22 cellular contexts compared by ENCODE assay signal in genomic region chr6:31977816-31978431, GRCh38. TPM values are rescaled to one million over a fixed set of nuclear protein-coding genes. Genes with fewer than 3 reads are reported as not detected.
DNase-seq lines count a peak whose midpoint lies in the region; ATAC-seq, FAIRE-seq and TF ChIP-seq lines count a peak whose summit lies in the region.
"Had no signal": no experiment of that assay in that cellular context is flagged by ENCODE, and none has a peak within 500 bp of the region (broad histone marks: within the 10 kb centered on the region; RNA-seq: fewer than 3 reads in every experiment).

No MANE protein-coding gene starts in this region.

- H3K27me3 ChIP-seq in HepG2 (ENCODE audit: control insufficient read depth in 1 of 2, insufficient read depth in 2 of 2, low read length in 2 of 2) (no peaks in the 10 kb centered on the region), sigmoid colon (no peaks in the 10 kb centered on the region)
- H3K27me3 ChIP-seq: BLaER1 had no signal

- TF ChIP-seq CTCF in HEK293 (tag by site-specific recombination; IDR thresholded peaks at IDR 0.05) = no peak
- TF ChIP-seq CTCF in HepG2 (CRISPR knock-in tag; IDR thresholded peaks at IDR 0.05) = no peak
- TF ChIP-seq CTCF in sigmoid colon (IDR thresholded peaks at IDR 0.05) = no peak

- in situ Hi-C loops in HepG2 (cut with HindIII; ENCODE audit: extremely low pct_ligation_motif_present, low pct_unique_long_range_greater_than_20kb) = no loop called here

- peaks cover 4% of the 10 kb centered on the region; the same call in 1 of the 2 replicates for H3K4me1 ChIP-seq in HEK293 (ENCODE audit: control insufficient read depth, insufficient read depth, low read length)
- peaks cover 19% of the 10 kb centered on the region for H3K4me1 ChIP-seq in HepG2 (ENCODE audit: insufficient read depth, low read length)
- peaks cover 0 to 13% (median 8%) of the 10 kb centered on the region in 4 donors for H3K4me1 ChIP-seq in sigmoid colon

- H4K20me1 ChIP-seq in HepG2 (ENCODE audit: insufficient read depth, low read length) = no peaks in the 10 kb centered on the region
- H4K20me1 ChIP-seq: BLaER1 had no signal

- CTCF ChIA-PET in HEK293 (lab: Yijun Ruan, JAX) = no interaction called here
- CTCF ChIA-PET in HepG2 (lab: Yijun Ruan, JAX; ENCODE audit: low intra/inter-chr PET ratio, low total read pairs) = no interaction called here

- peak; percentile 18 for DNase-seq in Right ventricle myocardium inferior (ENCODE audit: missing footprints)
- DNase-seq in left cardiac atrium = no peak
- no peak for DNase-seq in HepG2 (ENCODE audit: low spot score)
- peak; percentile 46 for DNase-seq in sigmoid colon
- DNase-seq in NCI-H2196 (lab: John Stamatoyannopoulos, UW; ENCODE audit: unreplicated experiment) = no peak
- DNase-seq: 8988T, AML-193, COR-L47, DMS153, DMS79 treated with DMSO at 0.1 percent for 48 hours, EL, GDM1 had no signal

- no peak overlapping the region for H3K4me3 ChIP-seq in HEK293 (ENCODE audit: low read depth, low read length)
- H3K4me3 ChIP-seq in HepG2 (replicated peaks in 1 of 3; ENCODE audit: insufficient read depth in 1 of 3, low read depth in 2 of 3, low read length in 3 of 3) = no peak overlapping the region
- H3K4me3 ChIP-seq in sigmoid colon = no peak overlapping the region
- H3K4me3 ChIP-seq: BLaER1 had no signal

- no peak overlapping the region for H3K9ac ChIP-seq in HepG2 (ENCODE audit: insufficient read depth, low read depth, low read length)
- H3K9ac ChIP-seq: BLaER1 had no signal

- H3K36me3 ChIP-seq in HEK293 (ENCODE audit: control insufficient read depth in 2 of 2, insufficient read depth in 1 of 2, low read length in 2 of 2) = peaks cover 0 to 19% of the 10 kb centered on the region in 2 experiments; a peak in 2 of 3 replicates
- H3K36me3 ChIP-seq in HepG2 (replicated peaks in 1 of 2; ENCODE audit: control insufficient read depth in 1 of 2, insufficient read depth in 2 of 2, low read length in 2 of 2) = peaks cover 0 to 7% of the 10 kb centered on the region in 2 experiments; a peak in 2 of 5 replicates
- H3K36me3 ChIP-seq in sigmoid colon = peaks cover 0 to 11% (median 9%) of the 10 kb centered on the region in 4 donors

- WGBS in HepG2 (ENCODE audit: low lambda C conversion rate) = 96% methylated on average over 12 of the region's 12 CpGs
- 95 to 96% methylated on average over 12 of the region's 12 CpGs for WGBS in sigmoid colon, 2 donors

- H2AFZ ChIP-seq in HepG2 (ENCODE audit: low read length) = no peak overlapping the region

- BruUV-seq in HepG2 (replicated peaks; lab: Mats Ljungman, UMichigan) = no TSS peak

- no peak overlapping the region for H3K27ac ChIP-seq in HEK293 (ENCODE audit: extremely low read depth, low read depth, low read length)
- H3K27ac ChIP-seq in HepG2 (ENCODE audit: extremely low read length, insufficient read depth, low read length) = no peak overlapping the region
- no peak overlapping the region for H3K27ac ChIP-seq in sigmoid colon
- H3K27ac ChIP-seq: BLaER1 had no signal

- intact Hi-C loops in Right ventricle myocardium inferior (cut with DNase I) = loop anchor here (10.0 kb wide), 1 partner anchor 997 kb away; no protein-coding TSS in a partner anchor
- intact Hi-C loops in left cardiac atrium (cut with DNase I) = no loop called here
- intact Hi-C loops in HepG2 (cut with micrococcal nuclease; ENCODE audit: unreplicated experiment) = no loop called here
- intact Hi-C loops in sigmoid colon (cut with DNase I) = loop anchor here (10.0 kb wide), 1 partner anchor 217 kb away; the partner anchor contains the start of genes GPSM3 and PBX2

- TF ChIP-seq RAD21 in HepG2 (CRISPR knock-in tag; IDR thresholded peaks at IDR 0.05) = no peak

- no peak for ATAC-seq in Right ventricle myocardium inferior
- no peak for ATAC-seq in left cardiac atrium
- no peak for ATAC-seq in HepG2
- no peak for ATAC-seq in HG03571 (IDR thresholded peaks at IDR 0.05; ENCODE audit: unreplicated experiment)
- ATAC-seq in GM21390 (IDR thresholded peaks at IDR 0.05; ENCODE audit: unreplicated experiment) = no peak
- ATAC-seq: HCT116 had no signal

- TF ChIP-seq POLR2A in HepG2 (IDR thresholded peaks at IDR 0.05; ENCODE audit: insufficient read depth in 1 of 2, low read depth in 2 of 2, low read length in 2 of 2) (no peak), sigmoid colon (IDR thresholded peaks at IDR 0.05) (no peak)

- no peak for FAIRE-seq in HepG2 (lab: Jason Lieb, UNC)
- FAIRE-seq: D721Med, GM12892, GM19239 had no signal

- TF ChIP-seq EP300 in HepG2 (IDR thresholded peaks at IDR 0.05; ENCODE audit: low read depth in 2 of 2, low read length in 2 of 2) (no peak), HepG2 (CRISPR knock-in tag; IDR thresholded peaks at IDR 0.05; ENCODE audit: borderline replicate concordance) (no peak), sigmoid colon (IDR thresholded peaks at IDR 0.05) (no peak)

- peaks cover 10% of the 10 kb centered on the region for H3K79me2 ChIP-seq in HepG2 (ENCODE audit: insufficient read depth, low read length)

- H3K9me3 ChIP-seq in HEK293 (ENCODE audit: control insufficient read depth, insufficient read depth, low read depth, low read length) (no peaks in the 10 kb centered on the region), HepG2 (ENCODE audit: low read length) (no peaks in the 10 kb centered on the region), sigmoid colon (no peaks in the 10 kb centered on the region)

- POLR2A ChIA-PET in HEK293 (lab: Yijun Ruan, JAX) = interaction anchor here (0.7 kb wide), 1 partner anchor 236 kb away, joined by 4 read pairs; no protein-coding TSS in a partner anchor
- POLR2A ChIA-PET in HepG2 (lab: Yijun Ruan, JAX) = interaction anchor here (0.6 kb wide), 1 partner anchor 28 kb away, joined by 4 read pairs; no protein-coding TSS in a partner anchor

- H3K4me2 ChIP-seq in HepG2 (ENCODE audit: low read depth, low read length) = no peak overlapping the region
- H3K4me2 ChIP-seq: BLaER1 had no signal

RNA-seq across cellular contexts. Expression of gene C4A, which starts 3.9 kb away (rescaled TPM):
- total RNA-seq in Right ventricle myocardium inferior (92.1 TPM), left cardiac atrium (100 to 1,000 TPM; 199 to 206 TPM), HepG2 (2016; rRNA removed; fragmentation: Illumina TruSeq; extraction: Trizol) (73.0 and 165 TPM in 2 replicates), sigmoid colon (100 to 1,000 TPM in 3 of 4 donors, 10 to 100 TPM in 1; 46.7 to 254 (median 179) TPM)
- total RNA-seq in HepG2 (2016; cell fraction: cytosol; rRNA removed; fragmentation: Illumina TruSeq; extraction: Trizol; ENCODE audit: low read depth) = 12.9 and 15.6 TPM in 2 replicates
- 48.4 and 166 TPM in 2 replicates for total RNA-seq in HepG2 (2016; cell fraction: insoluble cytoplasmic fraction; rRNA removed; fragmentation: Illumina TruSeq; extraction: Trizol)
- 23.4 and 27.0 TPM in 2 replicates for total RNA-seq in HepG2 (2016; cell fraction: membrane; rRNA removed; fragmentation: Illumina TruSeq; extraction: Trizol)
- total RNA-seq in HepG2 (2016; cell fraction: nucleus; rRNA removed; fragmentation: Illumina TruSeq; extraction: Trizol) = 212 and 258 TPM in 2 replicates
- polyA plus RNA-seq in HepG2 (2011; rRNA removed) (478 and 755 TPM in 2 replicates), sigmoid colon (10 to 100 TPM in 1 of 3 donors, 1 to 10 TPM in 2; 2.3 to 63.4 (median 3.0) TPM)
- 352 and 505 TPM in 2 replicates for polyA plus RNA-seq in HepG2 (2011; cell fraction: cytosol; rRNA removed)
- 1,207 and 1,448 TPM in 2 replicates for polyA plus RNA-seq in HepG2 (2011; cell fraction: nucleus; rRNA removed)
- 360 and 704 TPM in 2 replicates for polyA plus RNA-seq in HepG2 (2012)
- 15.2 and 17.1 TPM in 2 replicates for polyA plus RNA-seq in HepG2 (2016; cell fraction: cytosol; fragmentation: Illumina TruSeq; extraction: Trizol; ENCODE audit: low read depth)
- 70.0 and 102 TPM in 2 replicates for polyA plus RNA-seq in HepG2 (2016; cell fraction: insoluble cytoplasmic fraction; fragmentation: Illumina TruSeq; extraction: Trizol; ENCODE audit: low read depth)
- polyA plus RNA-seq in HepG2 (2016; cell fraction: membrane; fragmentation: Illumina TruSeq; extraction: Trizol; ENCODE audit: low read depth) = 17.2 and 22.6 TPM in 2 replicates
- 542 and 543 TPM in 2 replicates for polyA plus RNA-seq in HepG2 (2016; cell fraction: nucleus; fragmentation: Illumina TruSeq; extraction: Trizol; ENCODE audit: insufficient read depth, low read depth)
- polyA minus RNA-seq in HepG2 (2011; rRNA and poly(A)+ RNA removed; ENCODE audit: low replicate concordance) = 4.0 and 407 TPM in 2 replicates
- 168 and 210 TPM in 2 replicates for polyA minus RNA-seq in HepG2 (2011; cell fraction: cytosol; rRNA and poly(A)+ RNA removed)
- 349 and 437 TPM in 2 replicates for polyA minus RNA-seq in HepG2 (2011; cell fraction: nucleus; rRNA and poly(A)+ RNA removed)

RNA-seq across cellular contexts. Expression of gene DXO, which starts 6.0 kb away (rescaled TPM):
- total RNA-seq in Right ventricle myocardium inferior (9.8 TPM), left cardiac atrium (10 to 100 TPM; 12.8 to 20.9 TPM), HepG2 (2016; rRNA removed; fragmentation: Illumina TruSeq; extraction: Trizol) (10.8 and 18.6 TPM in 2 replicates), sigmoid colon (10 to 100 TPM; 11.4 to 22.7 (median 18.3) TPM)
- total RNA-seq in HepG2 (2016; cell fraction: cytosol; rRNA removed; fragmentation: Illumina TruSeq; extraction: Trizol; ENCODE audit: low read depth) = 9.0 and 14.9 TPM in 2 replicates
- total RNA-seq in HepG2 (2016; cell fraction: insoluble cytoplasmic fraction; rRNA removed; fragmentation: Illumina TruSeq; extraction: Trizol) = 12.3 and 16.4 TPM in 2 replicates
- 10.9 and 16.6 TPM in 2 replicates for total RNA-seq in HepG2 (2016; cell fraction: membrane; rRNA removed; fragmentation: Illumina TruSeq; extraction: Trizol)
- total RNA-seq in HepG2 (2016; cell fraction: nucleus; rRNA removed; fragmentation: Illumina TruSeq; extraction: Trizol) = 17.8 and 22.3 TPM in 2 replicates
- polyA plus RNA-seq in HepG2 (2011; rRNA removed) (26.2 and 28.9 TPM in 2 replicates), sigmoid colon (10 to 100 TPM in 1 of 3 donors, 1 to 10 TPM in 2; 8.4 to 17.3 (median 9.9) TPM)
- polyA plus RNA-seq in HepG2 (2011; cell fraction: cytosol; rRNA removed) = 17.8 and 24.8 TPM in 2 replicates
- 145 and 157 TPM in 2 replicates for polyA plus RNA-seq in HepG2 (2011; cell fraction: nucleus; rRNA removed)
- polyA plus RNA-seq in HepG2 (2012) = 16.4 and 25.9 TPM in 2 replicates
- polyA plus RNA-seq in HepG2 (2016; cell fraction: cytosol; fragmentation: Illumina TruSeq; extraction: Trizol; ENCODE audit: low read depth) = 12.5 and 17.3 TPM in 2 replicates
- polyA plus RNA-seq in HepG2 (2016; cell fraction: insoluble cytoplasmic fraction; fragmentation: Illumina TruSeq; extraction: Trizol; ENCODE audit: low read depth) = 16.7 and 17.2 TPM in 2 replicates
- polyA plus RNA-seq in HepG2 (2016; cell fraction: membrane; fragmentation: Illumina TruSeq; extraction: Trizol; ENCODE audit: low read depth) = 14.6 and 18.4 TPM in 2 replicates
- polyA plus RNA-seq in HepG2 (2016; cell fraction: nucleus; fragmentation: Illumina TruSeq; extraction: Trizol; ENCODE audit: insufficient read depth, low read depth) = 53.7 and 55.2 TPM in 2 replicates
- polyA minus RNA-seq in HepG2 (2011; rRNA and poly(A)+ RNA removed; ENCODE audit: low replicate concordance) = 43.0 TPM in 2 replicates
- 10.4 TPM in 2 replicates for polyA minus RNA-seq in HepG2 (2011; cell fraction: cytosol; rRNA and poly(A)+ RNA removed)
- polyA minus RNA-seq in HepG2 (2011; cell fraction: nucleus; rRNA and poly(A)+ RNA removed) = 34.1 and 38.2 TPM in 2 replicates

RNA-seq across cellular contexts. Expression of gene SKIC2, which starts 18.9 kb away (rescaled TPM):
- total RNA-seq in Right ventricle myocardium inferior (30.7 TPM), left cardiac atrium (10 to 100 TPM; 36.8 to 45.1 TPM), HepG2 (2016; rRNA removed; fragmentation: Illumina TruSeq; extraction: Trizol) (59.7 and 67.1 TPM in 2 replicates), sigmoid colon (10 to 100 TPM; 22.1 to 73.4 (median 33.4) TPM)
- 7.6 and 9.8 TPM in 2 replicates for total RNA-seq in HepG2 (2016; cell fraction: cytosol; rRNA removed; fragmentation: Illumina TruSeq; extraction: Trizol; ENCODE audit: low read depth)
- total RNA-seq in HepG2 (2016; cell fraction: insoluble cytoplasmic fraction; rRNA removed; fragmentation: Illumina TruSeq; extraction: Trizol) = 53.4 and 70.9 TPM in 2 replicates
- 13.4 and 14.4 TPM in 2 replicates for total RNA-seq in HepG2 (2016; cell fraction: membrane; rRNA removed; fragmentation: Illumina TruSeq; extraction: Trizol)
- 77.4 and 85.4 TPM in 2 replicates for total RNA-seq in HepG2 (2016; cell fraction: nucleus; rRNA removed; fragmentation: Illumina TruSeq; extraction: Trizol)
- polyA plus RNA-seq in HepG2 (2011; rRNA removed) (68.4 and 76.1 TPM in 2 replicates), sigmoid colon (10 to 100 TPM; 25.0 to 68.2 (median 30.6) TPM)
- 18.2 and 29.4 TPM in 2 replicates for polyA plus RNA-seq in HepG2 (2011; cell fraction: cytosol; rRNA removed)
- polyA plus RNA-seq in HepG2 (2011; cell fraction: nucleus; rRNA removed) = 625 and 693 TPM in 2 replicates
- polyA plus RNA-seq in HepG2 (2012) = 56.2 and 67.8 TPM in 2 replicates
- polyA plus RNA-seq in HepG2 (2016; cell fraction: cytosol; fragmentation: Illumina TruSeq; extraction: Trizol; ENCODE audit: low read depth) = 4.6 and 5.9 TPM in 2 replicates
- polyA plus RNA-seq in HepG2 (2016; cell fraction: insoluble cytoplasmic fraction; fragmentation: Illumina TruSeq; extraction: Trizol; ENCODE audit: low read depth) = 42.8 and 43.4 TPM in 2 replicates
- polyA plus RNA-seq in HepG2 (2016; cell fraction: membrane; fragmentation: Illumina TruSeq; extraction: Trizol; ENCODE audit: low read depth) = 9.6 and 10.0 TPM in 2 replicates
- 189 and 193 TPM in 2 replicates for polyA plus RNA-seq in HepG2 (2016; cell fraction: nucleus; fragmentation: Illumina TruSeq; extraction: Trizol; ENCODE audit: insufficient read depth, low read depth)
- 100 and 116 TPM in 2 replicates for polyA minus RNA-seq in HepG2 (2011; rRNA and poly(A)+ RNA removed; ENCODE audit: low replicate concordance)
- 33.1 and 33.7 TPM in 2 replicates for polyA minus RNA-seq in HepG2 (2011; cell fraction: cytosol; rRNA and poly(A)+ RNA removed)
- polyA minus RNA-seq in HepG2 (2011; cell fraction: nucleus; rRNA and poly(A)+ RNA removed) = 135 and 162 TPM in 2 replicates

RNA-seq across cellular contexts. Expression of gene NELFE, which starts 19.2 kb away (rescaled TPM):
- total RNA-seq in Right ventricle myocardium inferior (41.9 TPM), left cardiac atrium (10 to 100 TPM; 39.8 to 53.7 TPM), HepG2 (2016; rRNA removed; fragmentation: Illumina TruSeq; extraction: Trizol) (69.8 and 80.4 TPM in 2 replicates), sigmoid colon (10 to 100 TPM; 60.1 to 96.9 (median 75.8) TPM)
- 16.4 and 17.3 TPM in 2 replicates for total RNA-seq in HepG2 (2016; cell fraction: cytosol; rRNA removed; fragmentation: Illumina TruSeq; extraction: Trizol; ENCODE audit: low read depth)
- total RNA-seq in HepG2 (2016; cell fraction: insoluble cytoplasmic fraction; rRNA removed; fragmentation: Illumina TruSeq; extraction: Trizol) = 74.0 and 80.6 TPM in 2 replicates
- total RNA-seq in HepG2 (2016; cell fraction: membrane; rRNA removed; fragmentation: Illumina TruSeq; extraction: Trizol) = 26.9 and 28.4 TPM in 2 replicates
- total RNA-seq in HepG2 (2016; cell fraction: nucleus; rRNA removed; fragmentation: Illumina TruSeq; extraction: Trizol) = 42.0 and 51.8 TPM in 2 replicates
- polyA plus RNA-seq in HepG2 (2011; rRNA removed) (51.3 and 57.3 TPM in 2 replicates), sigmoid colon (10 to 100 TPM; 52.5 to 73.5 (median 58.9) TPM)
- polyA plus RNA-seq in HepG2 (2011; cell fraction: cytosol; rRNA removed) = 47.6 and 49.7 TPM in 2 replicates
- polyA plus RNA-seq in HepG2 (2011; cell fraction: nucleus; rRNA removed) = 88.2 and 90.6 TPM in 2 replicates
- polyA plus RNA-seq in HepG2 (2012) = 44.8 and 55.5 TPM in 2 replicates
- polyA plus RNA-seq in HepG2 (2016; cell fraction: cytosol; fragmentation: Illumina TruSeq; extraction: Trizol; ENCODE audit: low read depth) = 23.1 and 27.4 TPM in 2 replicates
- 108 and 114 TPM in 2 replicates for polyA plus RNA-seq in HepG2 (2016; cell fraction: insoluble cytoplasmic fraction; fragmentation: Illumina TruSeq; extraction: Trizol; ENCODE audit: low read depth)
- 26.7 and 29.7 TPM in 2 replicates for polyA plus RNA-seq in HepG2 (2016; cell fraction: membrane; fragmentation: Illumina TruSeq; extraction: Trizol; ENCODE audit: low read depth)
- polyA plus RNA-seq in HepG2 (2016; cell fraction: nucleus; fragmentation: Illumina TruSeq; extraction: Trizol; ENCODE audit: insufficient read depth, low read depth) = 92.2 and 97.8 TPM in 2 replicates
- polyA minus RNA-seq in HepG2 (2011; rRNA and poly(A)+ RNA removed; ENCODE audit: low replicate concordance) = 21.2 and 60.8 TPM in 2 replicates
- 19.5 and 20.9 TPM in 2 replicates for polyA minus RNA-seq in HepG2 (2011; cell fraction: cytosol; rRNA and poly(A)+ RNA removed)
- 23.2 and 28.1 TPM in 2 replicates for polyA minus RNA-seq in HepG2 (2011; cell fraction: nucleus; rRNA and poly(A)+ RNA removed)

RNA-seq across cellular contexts. Expression of gene CFB, which starts 32.0 kb away (rescaled TPM):
- 8.8 TPM for total RNA-seq in Right ventricle myocardium inferior
- 100 to 1,000 TPM in 1 of 2 donors, 10 to 100 TPM in 1; 50.3 to 113 TPM for total RNA-seq in left cardiac atrium
- total RNA-seq in HepG2 (2016; rRNA removed; fragmentation: Illumina TruSeq; extraction: Trizol) = 71.1 and 171 TPM in 2 replicates
- 36.8 and 37.7 TPM in 2 replicates for total RNA-seq in HepG2 (2016; cell fraction: cytosol; rRNA removed; fragmentation: Illumina TruSeq; extraction: Trizol; ENCODE audit: low read depth)
- 65.1 and 180 TPM in 2 replicates for total RNA-seq in HepG2 (2016; cell fraction: insoluble cytoplasmic fraction; rRNA removed; fragmentation: Illumina TruSeq; extraction: Trizol)
- 37.5 and 44.4 TPM in 2 replicates for total RNA-seq in HepG2 (2016; cell fraction: membrane; rRNA removed; fragmentation: Illumina TruSeq; extraction: Trizol)
- 202 and 235 TPM in 2 replicates for total RNA-seq in HepG2 (2016; cell fraction: nucleus; rRNA removed; fragmentation: Illumina TruSeq; extraction: Trizol)
- polyA plus RNA-seq in HepG2 (2011; rRNA removed) = 513 and 772 TPM in 2 replicates
- 355 and 506 TPM in 2 replicates for polyA plus RNA-seq in HepG2 (2011; cell fraction: cytosol; rRNA removed)
- polyA plus RNA-seq in HepG2 (2011; cell fraction: nucleus; rRNA removed) = 3,065 and 3,175 TPM in 2 replicates
- 460 and 611 TPM in 2 replicates for polyA plus RNA-seq in HepG2 (2012)
- polyA plus RNA-seq in HepG2 (2016; cell fraction: cytosol; fragmentation: Illumina TruSeq; extraction: Trizol; ENCODE audit: low read depth) = 25.3 and 27.9 TPM in 2 replicates
- 66.3 and 72.4 TPM in 2 replicates for polyA plus RNA-seq in HepG2 (2016; cell fraction: insoluble cytoplasmic fraction; fragmentation: Illumina TruSeq; extraction: Trizol; ENCODE audit: low read depth)
- polyA plus RNA-seq in HepG2 (2016; cell fraction: membrane; fragmentation: Illumina TruSeq; extraction: Trizol; ENCODE audit: low read depth) = 31.9 and 32.4 TPM in 2 replicates
- polyA plus RNA-seq in HepG2 (2016; cell fraction: nucleus; fragmentation: Illumina TruSeq; extraction: Trizol; ENCODE audit: insufficient read depth, low read depth) = 450 and 455 TPM in 2 replicates
- 88.1 and 583 TPM in 2 replicates for polyA minus RNA-seq in HepG2 (2011; rRNA and poly(A)+ RNA removed; ENCODE audit: low replicate concordance)
- polyA minus RNA-seq in HepG2 (2011; cell fraction: cytosol; rRNA and poly(A)+ RNA removed) = 179 and 284 TPM in 2 replicates
- 584 and 876 TPM in 2 replicates for polyA minus RNA-seq in HepG2 (2011; cell fraction: nucleus; rRNA and poly(A)+ RNA removed)
- 10 to 100 TPM; 14.3 to 40.0 (median 28.7) TPM for total RNA-seq in sigmoid colon
- polyA plus RNA-seq in sigmoid colon = 100 to 1,000 TPM in 1 of 3 donors, 1 to 10 TPM in 2; 3.6 to 118 (median 9.5) TPM
- polyA plus RNA-seq: CD4-positive, alpha-beta memory T cell; IgD-negative memory B cell had no signal

Comparison
In these comparisons a context has a peak if more than half of its experiments do, and no peak if none do; other contexts are left out.
1. DNase-seq: peak in Right ventricle myocardium inferior (single experiment) and sigmoid colon (single experiment); none in left cardiac atrium (single experiment), HepG2 (single experiment) and NCI-H2196 (single experiment).
2. intact Hi-C loops: an anchor here in Right ventricle myocardium inferior (10.0 kb wide) and sigmoid colon (10.0 kb wide); none called in left cardiac atrium and HepG2.